In the genomic region with DNA sequence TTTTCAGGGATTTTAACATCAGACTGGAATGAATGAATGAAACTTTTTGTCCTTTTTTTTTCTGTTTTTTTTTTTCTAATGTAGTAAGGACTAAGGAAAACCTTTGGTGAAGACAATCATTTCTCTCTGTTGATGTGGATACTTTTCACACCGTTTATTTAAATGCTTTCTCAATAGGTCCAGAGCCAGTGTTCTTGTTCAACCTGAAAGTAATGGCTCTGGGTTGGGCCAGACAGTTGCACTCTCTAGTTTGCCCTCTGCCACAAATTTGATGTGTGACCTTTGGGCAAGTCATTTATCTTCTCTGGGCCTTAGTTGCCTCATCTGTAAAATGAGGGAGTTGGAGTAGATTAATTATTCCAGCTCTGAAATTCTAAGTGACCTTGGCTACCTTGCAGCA, we compare ENCODE assay signal across 14 cellular contexts.
"Had no signal": no experiment of that assay in that cellular context is flagged by ENCODE, and none has a peak within 500 bp of the region (broad histone marks: within the 10 kb centered on the region; RNA-seq: fewer than 3 reads in every experiment).

No MANE protein-coding gene starts in this region.

- H3K27me3 Mint-ChIP-seq: naive B cell had no signal

- H3K4me3 ChIP-seq: lung, SJSA1, tibial nerve had no signal

- H3K27ac ChIP-seq: parathyroid adenoma, SJSA1, tibial nerve had no signal

- H3K9ac ChIP-seq: parathyroid adenoma had no signal

- H3K79me2 ChIP-seq: parathyroid adenoma had no signal

- H2AFZ ChIP-seq: parathyroid adenoma had no signal

- DNase-seq: activated T-cell treated with anti-CD3 and anti-CD28 coated beads, Interleukin-2, amount 50 U/mL, for 4 hours; caudate nucleus; islet precursor cell; naive B cell; retina; stimulated activated CD4-positive, alpha-beta T cell treated with anti-CD3 and anti-CD28 coated beads, Interleukin-12 subunit alpha, Interleukin-12 subunit beta, amount 100 ng/mL, for 4 hours; stimulated activated CD4-positive, alpha-beta T cell treated with anti-CD3 and anti-CD28 coated beads, Interleukin-2, amount 100 ng/mL, for 24 hours; substantia nigra; SW 1271 had no signal

- H3K4me3 Mint-ChIP-seq: activated T-cell treated with anti-CD3 and anti-CD28 coated beads, Interleukin-2, amount 50 U/mL, for 4 hours had no signal

- H3K4me1 ChIP-seq: SJSA1 had no signal

- H3K27me3 ChIP-seq: neutrophil, SJSA1, tibial nerve had no signal

- H3K9me3 ChIP-seq: neutrophil, SJSA1 had no signal
